Comparison of ENCODE assay signal across 1 cellular context in the genomic region with DNA sequence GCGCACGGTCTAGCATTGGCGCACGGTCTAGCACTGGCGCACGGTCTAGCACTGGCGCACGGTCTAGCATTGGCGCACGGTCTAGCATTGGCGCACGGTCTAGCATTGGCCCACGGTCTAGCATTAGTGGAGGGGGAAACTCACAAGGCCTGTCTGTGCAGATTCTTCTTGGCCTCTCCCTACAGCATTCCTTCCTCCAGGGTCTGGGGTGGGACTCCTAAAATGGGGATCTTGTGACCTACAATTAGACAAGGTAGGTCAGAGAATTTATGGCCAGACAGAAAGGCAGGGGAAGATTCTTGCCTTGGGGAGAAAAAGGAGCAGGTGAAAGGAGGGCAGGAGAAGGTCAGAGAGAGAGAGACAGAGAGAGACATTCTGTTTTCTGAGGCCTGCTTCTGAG.
A peak's percentile ranks its signal among the peaks of the same experiment; 100 is the strongest.
TF ChIP-seq lines count a peak whose summit lies in the region.

No MANE protein-coding gene starts in this region.

TF ChIP-seq in K562, 482 proteins besides CTCF, POLR2A, EP300 and RAD21:
- TF ChIP-seq, protein P1, sequence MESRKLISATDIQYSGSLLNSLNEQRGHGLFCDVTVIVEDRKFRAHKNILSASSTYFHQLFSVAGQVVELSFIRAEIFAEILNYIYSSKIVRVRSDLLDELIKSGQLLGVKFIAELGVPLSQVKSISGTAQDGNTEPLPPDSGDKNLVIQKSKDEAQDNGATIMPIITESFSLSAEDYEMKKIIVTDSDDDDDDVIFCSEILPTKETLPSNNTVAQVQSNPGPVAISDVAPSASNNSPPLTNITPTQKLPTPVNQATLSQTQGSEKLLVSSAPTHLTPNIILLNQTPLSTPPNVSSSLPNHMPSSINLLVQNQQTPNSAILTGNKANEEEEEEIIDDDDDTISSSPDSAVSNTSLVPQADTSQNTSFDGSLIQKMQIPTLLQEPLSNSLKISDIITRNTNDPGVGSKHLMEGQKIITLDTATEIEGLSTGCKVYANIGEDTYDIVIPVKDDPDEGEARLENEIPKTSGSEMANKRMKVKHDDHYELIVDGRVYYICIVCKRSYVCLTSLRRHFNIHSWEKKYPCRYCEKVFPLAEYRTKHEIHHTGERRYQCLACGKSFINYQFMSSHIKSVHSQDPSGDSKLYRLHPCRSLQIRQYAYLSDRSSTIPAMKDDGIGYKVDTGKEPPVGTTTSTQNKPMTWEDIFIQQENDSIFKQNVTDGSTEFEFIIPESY (CRISPR knock-in tag; IDR thresholded peaks at IDR 0.05): 0 out of 2 replicates have a peak, but pooled peaks have one; percentile 22
- TF ChIP-seq BRD4 (IDR thresholded peaks at IDR 0.05) (no peak), ZC3H4 (CRISPR knock-in tag; IDR thresholded peaks at IDR 0.05; ENCODE audit: borderline replicate concordance) (no peak), ESRRB (CRISPR knock-in tag; IDR thresholded peaks at IDR 0.05; ENCODE audit: borderline replicate concordance) (no peak), REST (CRISPR knock-in tag; IDR thresholded peaks at IDR 0.05; ENCODE audit: low read depth) (no peak), ZNF75A (CRISPR knock-in tag; IDR thresholded peaks at IDR 0.05) (no peak)
